In the genomic region with DNA sequence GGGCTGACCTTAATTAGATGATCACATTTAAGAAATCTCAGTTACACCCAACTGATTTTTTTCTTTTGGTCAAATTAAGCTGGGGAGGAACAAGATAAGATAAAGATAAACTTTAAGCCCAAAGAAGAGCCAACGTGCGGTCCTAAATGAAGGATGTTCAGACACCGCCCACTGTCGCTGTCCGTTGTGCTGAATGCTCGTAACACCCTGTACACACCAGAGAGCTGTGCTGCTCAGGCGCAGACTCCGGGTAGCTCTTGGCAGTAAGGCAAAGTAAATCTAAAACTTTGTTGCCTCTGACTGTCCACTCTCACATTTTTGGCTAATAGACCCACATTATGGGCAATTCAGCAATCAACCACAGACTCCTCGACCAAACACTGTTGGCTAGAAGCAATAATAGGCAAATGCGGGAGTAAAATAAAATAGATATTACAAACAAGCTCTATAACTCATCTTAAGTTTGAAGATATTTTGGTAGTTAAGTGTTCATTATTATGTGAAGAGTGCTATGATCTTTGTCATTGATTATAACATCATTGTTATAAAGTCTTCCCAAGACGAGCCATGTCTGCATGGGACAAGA, we compare ENCODE assay signal across 8 cellular contexts. TPM values are rescaled to one million over a fixed set of nuclear protein-coding genes. Genes with fewer than 3 reads are reported as not detected.
DNase-seq lines count a peak whose midpoint lies in the region; ATAC-seq and TF ChIP-seq lines count a peak whose summit lies in the region.

No MANE protein-coding gene starts in this region.

- ATAC-seq in heart left ventricle = no peak
- ATAC-seq in GM19395 (IDR thresholded peaks at IDR 0.05; ENCODE audit: unreplicated experiment) = no peak
- no peak for ATAC-seq in HG03159 (IDR thresholded peaks at IDR 0.05; ENCODE audit: unreplicated experiment)

- TF ChIP-seq CTCF in cardiac muscle cell (IDR thresholded peaks at IDR 0.05; ENCODE audit: low read depth, low read length) (no peak), heart left ventricle (IDR thresholded peaks at IDR 0.05) (no peak), fibroblast of mammary gland (conservative IDR thresholded peaks at IDR 0.05; ENCODE audit: control insufficient read depth, insufficient read depth, low read depth, low read length) (no peak), thyroid gland (IDR thresholded peaks at IDR 0.05) (no peak)

- WGBS in heart left ventricle, 4 donors = 34 to 36% (median 34%) methylated on average over 11 of the region's 11 CpGs
- whole genome bisulfite sequencing in thyroid gland, 2 donors = 27 to 30% methylated on average over 11 of the region's 11 CpGs

- H3K4me3 ChIP-seq in cardiac muscle cell (no peak overlapping the region), heart left ventricle (no peak overlapping the region), fibroblast of mammary gland (ENCODE audit: control insufficient read depth, low read depth, low read length) (no peak overlapping the region), thyroid gland (replicated peaks in 1 of 3) (no peak overlapping the region)

- H3K27me3 ChIP-seq in cardiac muscle cell = no peaks in the 10 kb centered on the region
- H3K27me3 ChIP-seq in heart left ventricle = no peaks in the 10 kb centered on the region
- H3K27me3 ChIP-seq in thyroid gland = no peaks in the 10 kb centered on the region

- H3K36me3 ChIP-seq in cardiac muscle cell (no peaks in the 10 kb centered on the region), heart left ventricle (no peaks in the 10 kb centered on the region), thyroid gland (no peaks in the 10 kb centered on the region)

- H3K4me1 ChIP-seq in cardiac muscle cell (ENCODE audit: low read depth) (no peaks in the 10 kb centered on the region), heart left ventricle (no peaks in the 10 kb centered on the region), thyroid gland (no peaks in the 10 kb centered on the region)

- TF ChIP-seq POLR2A in heart left ventricle (IDR thresholded peaks at IDR 0.05) (no peak), thyroid gland (IDR thresholded peaks at IDR 0.05) (no peak)

- H3K27ac ChIP-seq in cardiac muscle cell (no peak overlapping the region), heart left ventricle (no peak overlapping the region), thyroid gland (no peak overlapping the region)

- intact Hi-C loops in heart left ventricle (cut with DNase I) (no loop called here), thyroid gland (cut with DNase I) (no loop called here)

- no peaks in the 10 kb centered on the region for H3K9me3 ChIP-seq in cardiac muscle cell (ENCODE audit: low read depth)
- no peaks in the 10 kb centered on the region for H3K9me3 ChIP-seq in heart left ventricle
- H3K9me3 ChIP-seq in thyroid gland = no peaks in the 10 kb centered on the region

- peak; percentile 44 to 86 for DNase-seq in cardiac muscle cell (ENCODE audit: low read depth in 1 of 2, low spot score in 1 of 2)
- no peak for DNase-seq in heart left ventricle
- peak; percentile 54 for DNase-seq in RKO (ENCODE audit: low spot score)
- DNase-seq in fibroblast of mammary gland (ENCODE audit: low read depth) = peak; percentile 30
- DNase-seq in thyroid gland = peak; percentile 6 to 46
- no peak for DNase-seq in activated effector memory CD4-positive, alpha-beta T cell treated with Interleukin-2 at 50 U/mL for 16 hours

RNA-seq across cellular contexts. Expression of a gene that starts 57.1 kb away (rescaled TPM):
- total RNA-seq in cardiac muscle cell (0.42 and 0.74 TPM in 2 replicates), heart left ventricle (under 1 TPM in 1 of 9 donors, not detected in 8; 0.29 TPM), thyroid gland (1 to 10 TPM in 1 of 4 donors, under 1 TPM in 1, not detected in 2; 0.54 to 2.7 TPM)
- polyA plus RNA-seq in cardiac muscle cell (1.0 and 2.0 TPM in 2 replicates), heart left ventricle (not detected)

Comparison
In these comparisons a context has a peak if more than half of its experiments do, and no peak if none do; other contexts are left out.
1. DNase-seq: peak in cardiac muscle cell (2 of 2), RKO (single experiment), fibroblast of mammary gland (single experiment) and thyroid gland (2 of 2); none in heart left ventricle (0 of 5) and activated effector memory CD4-positive, alpha-beta T cell treated with Interleukin-2 at 50 U/mL for 16 hours (single experiment).